In genomic region chr16:4666537-4667202, GRCh38 we compare ENCODE assay signal across 2 cellular contexts.
TF ChIP-seq lines count a peak whose summit lies in the region.

No MANE protein-coding gene starts in this region.

TF ChIP-seq in H1, 55 proteins besides CTCF, POLR2A, EP300 and RAD21:
- no peak for TF ChIP-seq POLR2AphosphoS5 (IDR thresholded peaks at IDR 0.05; ENCODE audit: low read depth, low read length)
- TF ChIP-seq GTF2F1 (IDR thresholded peaks at IDR 0.05; ENCODE audit: borderline replicate concordance, low read depth, low read length): no peak
- TF ChIP-seq BACH1 (IDR thresholded peaks at IDR 0.05; ENCODE audit: low read length): no peak
- no peak for TF ChIP-seq POU5F1 (IDR thresholded peaks at IDR 0.05; ENCODE audit: low read depth, low read length)
- no peak for TF ChIP-seq MAFK (IDR thresholded peaks at IDR 0.05; ENCODE audit: low read depth, low read length)
- no peak for TF ChIP-seq CTBP2 (IDR thresholded peaks at IDR 0.05; ENCODE audit: borderline replicate concordance, insufficient read depth, insufficient read length, low read length)
- no peak for TF ChIP-seq TAF1 (IDR thresholded peaks at IDR 0.05; ENCODE audit: low read depth, low read length)
- TF ChIP-seq CREB1 (IDR thresholded peaks at IDR 0.05): no peak
- no peak for TF ChIP-seq RXRA (IDR thresholded peaks at IDR 0.05; ENCODE audit: insufficient read depth, low read depth, low read length)
- no peak for TF ChIP-seq SIRT6 (IDR thresholded peaks at IDR 0.05; ENCODE audit: low read length)
- TF ChIP-seq CHD1 (IDR thresholded peaks at IDR 0.05; ENCODE audit: low read depth, low read length): no peak
- no peak for TF ChIP-seq CHD2 (IDR thresholded peaks at IDR 0.05; ENCODE audit: low read length)
- no peak for TF ChIP-seq BRCA1 (IDR thresholded peaks at IDR 0.05; ENCODE audit: low read depth, low read length)

TF ChIP-seq in neural cell, 6 proteins besides CTCF, POLR2A, EP300 and RAD21:
- TF ChIP-seq MXI1 (conservative IDR thresholded peaks at IDR 0.05; ENCODE audit: poor library complexity, severe bottlenecking): no peak
